In the genomic region with DNA sequence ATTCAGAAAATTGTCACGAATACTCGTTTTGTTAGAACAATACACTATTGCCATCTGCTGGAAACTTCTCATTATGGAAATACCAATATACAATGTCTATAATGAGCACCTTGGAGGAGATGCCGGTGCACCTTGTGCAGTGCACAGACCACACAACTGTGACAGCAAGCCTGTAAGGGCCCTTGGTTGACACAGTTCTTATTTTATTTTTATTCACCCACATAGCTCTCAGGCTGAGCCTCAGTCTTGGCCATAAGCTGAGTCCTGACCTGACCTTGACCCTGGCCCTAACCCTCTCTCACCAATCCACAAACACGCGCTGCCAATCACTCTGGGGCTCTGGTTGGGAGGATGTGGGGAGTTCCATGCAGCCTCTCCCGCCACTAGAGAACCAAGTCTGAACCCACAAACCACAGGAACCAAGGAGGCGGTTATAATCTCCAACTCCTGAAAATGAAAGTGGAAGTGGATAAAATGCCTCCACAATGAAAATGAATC, we compare ENCODE assay signal across 9 cellular contexts. TPM values are rescaled to one million over a fixed set of nuclear protein-coding genes. Genes with fewer than 3 reads are reported as not detected.
DNase-seq lines count a peak whose midpoint lies in the region; ATAC-seq lines count a peak whose summit lies in the region.
"Had no signal": no experiment of that assay in that cellular context is flagged by ENCODE, and none has a peak within 500 bp of the region (broad histone marks: within the 10 kb centered on the region; RNA-seq: fewer than 3 reads in every experiment).

No MANE protein-coding gene starts in this region.

- H3K9me3 Mint-ChIP-seq in activated naive CD4-positive, alpha-beta T cell treated with anti-CD3 and anti-CD28 coated beads, Interleukin-2, amount 50 U/mL, for 72 hours = peaks cover 12 to 13% of the 10 kb centered on the region in 2 donors

- peaks cover 9 to 19% of the 10 kb centered on the region in 2 donors for H3K36me3 Mint-ChIP-seq in activated naive CD4-positive, alpha-beta T cell treated with anti-CD3 and anti-CD28 coated beads, Interleukin-2, amount 50 U/mL, for 72 hours

- peak; percentile 59 for DNase-seq in GM03348 (ENCODE audit: low spot score)
- DNase-seq in NOMO-1 (lab: John Stamatoyannopoulos, UW; ENCODE audit: unreplicated experiment in 2 of 2) = peak; percentile 84 to 88
- peak; percentile 49 to 77 for DNase-seq in activated naive CD4-positive, alpha-beta T cell treated with anti-CD3 and anti-CD28 coated beads, Interleukin-2, amount 50 U/mL, for 72 hours (ENCODE audit: low spot score in 2 of 2)
- peak; percentile 32 for DNase-seq in renal cortical epithelial cell (ENCODE audit: low read depth)
- DNase-seq in GOT3 (lab: John Stamatoyannopoulos, UW) = no peak
- DNase-seq in OCI-M2 (lab: John Stamatoyannopoulos, UW; ENCODE audit: unreplicated experiment) = no peak
- DNase-seq in dedifferentiated amniotic fluid mesenchymal stem cell (ENCODE audit: extremely low spot score) = no peak

- peak; percentile 87 to 96 for ATAC-seq in activated naive CD4-positive, alpha-beta T cell treated with anti-CD3 and anti-CD28 coated beads, Interleukin-2, amount 50 U/mL, for 72 hours
- ATAC-seq in HG03520 (IDR thresholded peaks at IDR 0.05; ENCODE audit: unreplicated experiment) = no peak

- H3K27ac Mint-ChIP-seq in activated naive CD4-positive, alpha-beta T cell treated with anti-CD3 and anti-CD28 coated beads, Interleukin-2, amount 50 U/mL, for 72 hours = peak overlapping the region in 1 of 2 donors; percentile 38

RNA-seq across cellular contexts. Expression of gene AIPL1, which starts 7.6 kb away (rescaled TPM):
- not detected for total RNA-seq in activated naive CD4-positive, alpha-beta T cell treated with anti-CD3 and anti-CD28 coated beads, Interleukin-2, amount 50 U/mL, for 72 hours
- total RNA-seq in renal cortical epithelial cell = not detected in 2 replicates
- total RNA-seq: T-helper 1 cell treated with Interleukin-12 subunit alpha and Interleukin-12 subunit beta and Interleukin-4 antibody, amounts not matched to agents 30 ng/mL and 1 ng/mL, for 36 hours had no signal

RNA-seq across cellular contexts. Expression of gene PIMREG, which starts 16.9 kb away (rescaled TPM):
- total RNA-seq in activated naive CD4-positive, alpha-beta T cell treated with anti-CD3 and anti-CD28 coated beads, Interleukin-2, amount 50 U/mL, for 72 hours = 10 to 100 TPM; 13.0 to 13.1 TPM
- total RNA-seq in renal cortical epithelial cell = 0.40 and 17.2 TPM in 2 replicates

Comparison
In these comparisons a context has a peak if more than half of its experiments do, and no peak if none do; other contexts are left out.
1. DNase-seq: peak in GM03348 (single experiment), NOMO-1 (2 of 2), activated naive CD4-positive, alpha-beta T cell treated with anti-CD3 and anti-CD28 coated beads, Interleukin-2, amount 50 U/mL, for 72 hours (2 of 2) and renal cortical epithelial cell (single experiment); none in GOT3 (single experiment), OCI-M2 (single experiment) and dedifferentiated amniotic fluid mesenchymal stem cell (single experiment).